Comparison of ENCODE assay signal across 11 cellular contexts in the genomic region with DNA sequence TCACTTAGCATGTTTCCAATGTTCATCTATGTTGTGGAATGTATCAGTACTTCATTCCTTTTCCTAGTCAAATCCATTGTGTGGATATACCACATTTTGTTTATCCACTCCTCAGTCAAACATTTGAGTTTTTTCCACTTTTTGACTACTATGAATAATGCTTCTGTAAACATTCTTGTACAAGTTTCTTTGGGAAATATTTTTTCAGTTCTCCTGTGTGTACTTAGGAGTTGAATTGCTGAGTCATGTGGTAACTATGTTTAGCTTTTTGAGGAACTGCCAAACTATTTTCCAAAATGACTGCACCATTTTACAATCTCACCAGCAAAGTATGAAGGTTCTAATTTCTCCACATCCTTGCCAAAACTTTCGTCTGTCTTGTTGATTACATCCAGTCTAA.
A peak's percentile ranks its signal among the peaks of the same experiment; 100 is the strongest.
DNase-seq lines count a peak whose midpoint lies in the region; ATAC-seq and TF ChIP-seq lines count a peak whose summit lies in the region.
"Had no signal": no experiment of that assay in that cellular context is flagged by ENCODE, and none has a peak within 500 bp of the region (broad histone marks: within the 10 kb centered on the region; RNA-seq: fewer than 3 reads in every experiment).

No MANE protein-coding gene starts in this region.

- ATAC-seq in GM18502 (IDR thresholded peaks at IDR 0.05; ENCODE audit: poor library complexity, unreplicated experiment): no peak

- no peak overlapping the region for H3K4me3 ChIP-seq in AG04449 (ENCODE audit: low read depth, low read length)

- POLR2A ChIA-PET in AG04449 (lab: Yijun Ruan, JAX): no interaction called here

- CTCF ChIA-PET in AG04449 (lab: Yijun Ruan, JAX): interaction anchor here (1.5 kb wide), 1 partner anchor 10 kb away, joined by 6 read pairs; no protein-coding TSS in a partner anchor

- no peak for TF ChIP-seq CTCF in AG04449 (IDR thresholded peaks at IDR 0.05; ENCODE audit: insufficient read depth, low read length, missing control alignments)

- DNase-seq in AG04449 (ENCODE audit: low read depth, low spot score): peak; percentile 85
- DNase-seq in MV-4-11 (lab: John Stamatoyannopoulos, UW): peak; percentile 43
- peak; percentile 55 to 93 for DNase-seq in dermis microvascular lymphatic vessel endothelial cell (ENCODE audit: low read depth in 2 of 2)
- peak; percentile 77 to 95 for DNase-seq in lung microvascular endothelial cell (ENCODE audit: low read depth in 2 of 2)
- no peak for DNase-seq in iPS-NIHi11 (ENCODE audit: low spot score)
- DNase-seq in activated gamma-delta T cell treated with Interleukin-2 at 50 U/mL for 16 hours: no peak
- no peak for DNase-seq in NCI-H1436 treated with DMSO at 0.1 percent for 48 hours (lab: John Stamatoyannopoulos, UW)
- DNase-seq: activated naive CD4-positive, alpha-beta T cell treated with Interleukin-2 at 50 U/mL for 16 hours; DND-41; NCI-H774 had no signal

Comparison
In these comparisons a context has a peak if more than half of its experiments do, and no peak if none do; other contexts are left out.
1. DNase-seq: peak in AG04449 (single experiment), MV-4-11 (single experiment), dermis microvascular lymphatic vessel endothelial cell (2 of 2) and lung microvascular endothelial cell (2 of 2); none in iPS-NIHi11 (single experiment), activated gamma-delta T cell treated with Interleukin-2 at 50 U/mL for 16 hours (single experiment) and NCI-H1436 treated with DMSO at 0.1 percent for 48 hours (single experiment).